13 cellular contexts compared by ENCODE assay signal in genomic region chr22:40679964-40680818, GRCh38. TPM values are rescaled to one million over a fixed set of nuclear protein-coding genes. Genes with fewer than 3 reads are reported as not detected.
DNase-seq lines count a peak whose midpoint lies in the region; ATAC-seq and TF ChIP-seq lines count a peak whose summit lies in the region.
"Had no signal": no experiment of that assay in that cellular context is flagged by ENCODE, and none has a peak within 500 bp of the region (broad histone marks: within the 10 kb centered on the region; RNA-seq: fewer than 3 reads in every experiment).

No MANE protein-coding gene starts in this region.

- peak overlapping the region; percentile 71 for H2BK5ac ChIP-seq in neuronal stem cell (ENCODE audit: low read length)

- H3K27ac ChIP-seq in neuronal stem cell (replicated peaks; ENCODE audit: low read length) (no peak overlapping the region), substantia nigra (ENCODE audit: low read depth, low read length, poor library complexity, severe bottlenecking) (no peak overlapping the region)
- H3K27ac ChIP-seq in CD4-positive, alpha-beta memory T cell (ENCODE audit: low read depth, low read length): no peak overlapping the region
- H3K27ac ChIP-seq: tibial nerve had no signal

- H3K27ac Mint-ChIP-seq in stimulated activated memory B cell treated with anti-CD40 and anti-IgM and Interleukin-4, amounts not matched to agents 10 μg/mL and 1 μg/mL and 100 μg/mL, for 72 hours: no peak overlapping the region
- no peak overlapping the region for H3K27ac Mint-ChIP-seq in CD4-positive, alpha-beta memory T cell

- CTCF ChIA-PET in CD4-positive, alpha-beta memory T cell (lab: Charles Lee; ENCODE audit: partially characterized antibody): interaction anchor here (0.6 to 1.6 kb wide), 3 partner anchors 9 to 684 kb away, joined by 3 to 5 read pairs (median 4); no protein-coding TSS in a partner anchor

- H3K4me3 Mint-ChIP-seq in stimulated activated memory B cell treated with anti-CD40 and anti-IgM and Interleukin-4, amounts not matched to agents 10 μg/mL and 1 μg/mL and 100 μg/mL, for 72 hours: no peak overlapping the region
- H3K4me3 Mint-ChIP-seq in CD4-positive, alpha-beta memory T cell: no peak overlapping the region

- DNase-seq in EH (ENCODE audit: low read depth) (peak; percentile 63), NT2/D1 (ENCODE audit: low read depth, low spot score) (no peak), epithelial cell of proximal tubule (ENCODE audit: low read depth) (no peak), neuronal stem cell (ENCODE audit: low spot score) (no peak), glomerular visceral epithelial cell (ENCODE audit: extremely low spot score) (no peak), substantia nigra (lab: John Stamatoyannopoulos, UW) (no peak)
- no peak for DNase-seq in CD4-positive, alpha-beta memory T cell
- DNase-seq: DMS79 treated with DMSO at 0.1 percent for 48 hours; midbrain; stimulated activated CD4-positive, alpha-beta T cell treated with anti-CD3 and anti-CD28 coated beads, Interleukin-4, amount 100 ng/mL, for 1 hour; T-helper 9 cell had no signal

- no peak overlapping the region for H2BK12ac ChIP-seq in neuronal stem cell (ENCODE audit: low read length)

- H2AFZ ChIP-seq in neuronal stem cell (ENCODE audit: low read length): peak overlapping the region; percentile 91

- peak overlapping the region; percentile 86 for H3K18ac ChIP-seq in neuronal stem cell (ENCODE audit: low read length)

- peak overlapping the region; percentile 70 for H2BK15ac ChIP-seq in neuronal stem cell (ENCODE audit: low read length)

- no peaks in the 10 kb centered on the region for H3K36me3 Mint-ChIP-seq in stimulated activated memory B cell treated with anti-CD40 and anti-IgM and Interleukin-4, amounts not matched to agents 10 μg/mL and 1 μg/mL and 100 μg/mL, for 72 hours
- H3K36me3 Mint-ChIP-seq in CD4-positive, alpha-beta memory T cell: no peaks in the 10 kb centered on the region

- H3K27me3 ChIP-seq in NT2/D1 (ENCODE audit: insufficient read depth, insufficient read length) (no peaks in the 10 kb centered on the region), neuronal stem cell (ENCODE audit: control insufficient read depth in 3 of 3, insufficient read depth in 3 of 3, low read depth in 1 of 3, low read length in 3 of 3) (peaks cover 0 to 37% (median 3%) of the 10 kb centered on the region in 3 experiments)
- peaks cover 6% of the 10 kb centered on the region for H3K27me3 ChIP-seq in CD4-positive, alpha-beta memory T cell (ENCODE audit: insufficient read depth, low read length)

- H3K9ac ChIP-seq in NT2/D1 (ENCODE audit: insufficient read length, low read depth) (peak overlapping the region; percentile 72), neuronal stem cell (ENCODE audit: low read depth, low read length, poor library complexity) (no peak overlapping the region)

- H3K4ac ChIP-seq in neuronal stem cell (ENCODE audit: low read length): no peak overlapping the region

- peaks cover 11% of the 10 kb centered on the region for H3K36me3 ChIP-seq in NT2/D1 (ENCODE audit: insufficient read depth, insufficient read length, low read length)
- no peaks in the 10 kb centered on the region for H3K36me3 ChIP-seq in neuronal stem cell (replicated peaks in 1 of 2; ENCODE audit: control insufficient read depth in 2 of 2, insufficient read depth in 2 of 2, low read length in 2 of 2)
- no peaks in the 10 kb centered on the region for H3K36me3 ChIP-seq in CD4-positive, alpha-beta memory T cell (ENCODE audit: insufficient read depth, low read length)
- H3K36me3 ChIP-seq: tibial nerve had no signal

- peak overlapping the region; percentile 36 for H3K4me2 ChIP-seq in neuronal stem cell (ENCODE audit: insufficient read depth, low read length, poor library complexity, severe bottlenecking)

- WGBS in neuronal stem cell (ENCODE audit: extremely low coverage in 2 of 2, insufficient read length in 2 of 2, insufficient replicate concordance in 1 of 2), 2 donors: no CpG with 5 or more reads among the region's 9 CpGs

- peaks cover 31% of the 10 kb centered on the region for H3K4me1 Mint-ChIP-seq in stimulated activated memory B cell treated with anti-CD40 and anti-IgM and Interleukin-4, amounts not matched to agents 10 μg/mL and 1 μg/mL and 100 μg/mL, for 72 hours
- peaks cover 6 to 19% (median 9%) of the 10 kb centered on the region in 4 donors for H3K4me1 Mint-ChIP-seq in CD4-positive, alpha-beta memory T cell

- H3K14ac ChIP-seq in neuronal stem cell (ENCODE audit: low read length): no peak overlapping the region

- POLR2A ChIA-PET in CD4-positive, alpha-beta memory T cell (lab: Charles Lee; ENCODE audit: partially characterized antibody): no interaction called here

- H3K27me3 Mint-ChIP-seq in stimulated activated memory B cell treated with anti-CD40 and anti-IgM and Interleukin-4, amounts not matched to agents 10 μg/mL and 1 μg/mL and 100 μg/mL, for 72 hours: peaks cover 38% of the 10 kb centered on the region
- H3K27me3 Mint-ChIP-seq in CD4-positive, alpha-beta memory T cell: peaks cover 6 to 9% of the 10 kb centered on the region in 2 donors

- peak overlapping the region; percentile 82 for H2AK5ac ChIP-seq in neuronal stem cell (ENCODE audit: low read depth, low read length)

- peak overlapping the region; percentile 67 for H3K4me3 ChIP-seq in NT2/D1 (ENCODE audit: insufficient read length, low read depth)
- H3K4me3 ChIP-seq in epithelial cell of proximal tubule (ENCODE audit: low read depth, low read length): no peak overlapping the region
- H3K4me3 ChIP-seq in neuronal stem cell (ENCODE audit: low read length in 2 of 2): peak overlapping the region in 1 of 2 donors; percentile 41
- H3K4me3 ChIP-seq in CD4-positive, alpha-beta memory T cell (ENCODE audit: low read length in 2 of 2): no peak overlapping the region

- H3K9me3 ChIP-seq in NT2/D1 (ENCODE audit: insufficient read depth, low read length): no peaks in the 10 kb centered on the region
- H3K9me3 ChIP-seq in neuronal stem cell (replicated peaks in 1 of 2; ENCODE audit: control insufficient read depth in 2 of 2, insufficient read depth in 1 of 2, low read depth in 1 of 2, low read length in 2 of 2): no peaks in the 10 kb centered on the region
- no peaks in the 10 kb centered on the region for H3K9me3 ChIP-seq in CD4-positive, alpha-beta memory T cell (ENCODE audit: control insufficient read depth in 1 of 2, low read length in 2 of 2)
- H3K9me3 ChIP-seq: tibial nerve had no signal

- no peak overlapping the region for H4K91ac ChIP-seq in neuronal stem cell (ENCODE audit: low read depth, low read length, poor library complexity)

- no peak overlapping the region for H4K8ac ChIP-seq in neuronal stem cell (ENCODE audit: low read depth, low read length)

- H2BK120ac ChIP-seq in neuronal stem cell (ENCODE audit: low read depth, low read length): no peak overlapping the region

- intact Hi-C loops in CD4-positive, alpha-beta memory T cell (cut with micrococcal nuclease): no loop called here

- ATAC-seq in stimulated activated memory B cell treated with anti-CD40 and anti-IgM and Interleukin-4, amounts not matched to agents 10 μg/mL and 1 μg/mL and 100 μg/mL, for 72 hours: no peak

- H3K4me1 ChIP-seq in NT2/D1 (ENCODE audit: insufficient read depth, insufficient read length) (peaks cover 15% of the 10 kb centered on the region), neuronal stem cell (ENCODE audit: control insufficient read depth in 2 of 2, insufficient read depth in 1 of 2, low read depth in 1 of 2, low read length in 2 of 2) (peaks cover 22 to 28% of the 10 kb centered on the region in 2 donors)
- peaks cover 10% of the 10 kb centered on the region for H3K4me1 ChIP-seq in CD4-positive, alpha-beta memory T cell (ENCODE audit: insufficient read depth, low read length)

- no peaks in the 10 kb centered on the region for H3K79me1 ChIP-seq in neuronal stem cell (ENCODE audit: low read depth, low read length)

- peak; percentile 13 for TF ChIP-seq CTCF in epithelial cell of proximal tubule (conservative IDR thresholded peaks at IDR 0.05; ENCODE audit: low read depth, low read length)

- peak overlapping the region; percentile 58 for H3K23ac ChIP-seq in neuronal stem cell (ENCODE audit: low read depth, low read length, poor library complexity)

- H3K9me3 Mint-ChIP-seq in stimulated activated memory B cell treated with anti-CD40 and anti-IgM and Interleukin-4, amounts not matched to agents 10 μg/mL and 1 μg/mL and 100 μg/mL, for 72 hours: no peaks in the 10 kb centered on the region
- no peaks in the 10 kb centered on the region for H3K9me3 Mint-ChIP-seq in CD4-positive, alpha-beta memory T cell

RNA-seq across cellular contexts. Expression of gene MCHR1, which starts 0.9 kb away (rescaled TPM):
- total RNA-seq in epithelial cell of proximal tubule: 0.23 TPM in 1 of 2 replicates, not detected in the other
- 0.18 TPM for polyA plus RNA-seq in neuronal stem cell (2013, experiment 1 of 2)
- polyA plus RNA-seq in neuronal stem cell (2013, experiment 2 of 2): 0.18 TPM
- total RNA-seq in CD4-positive, alpha-beta memory T cell: not detected
- not detected for polyA plus RNA-seq in CD4-positive, alpha-beta memory T cell

RNA-seq across cellular contexts. Expression of gene MRTFA, which starts 43.7 kb away (rescaled TPM):
- 32.7 and 52.1 TPM in 2 replicates for total RNA-seq in epithelial cell of proximal tubule
- polyA plus RNA-seq in neuronal stem cell (2013, experiment 1 of 2): 19.7 TPM
- 18.6 TPM for polyA plus RNA-seq in neuronal stem cell (2013, experiment 2 of 2)
- 10 to 100 TPM; 79.1 to 91.6 TPM for total RNA-seq in CD4-positive, alpha-beta memory T cell
- polyA plus RNA-seq in CD4-positive, alpha-beta memory T cell: 10 to 100 TPM in 1 of 2 donors, 1 to 10 TPM in 1; 5.3 to 22.7 TPM
